In genomic region chr2:201992960-201993359, GRCh38 we compare ENCODE assay signal across 22 cellular contexts.
"Had no signal": no experiment of that assay in that cellular context is flagged by ENCODE, and none has a peak within 500 bp of the region (broad histone marks: within the 10 kb centered on the region; RNA-seq: fewer than 3 reads in every experiment).

No MANE protein-coding gene starts in this region.

- H3K27ac ChIP-seq: colonic mucosa, parathyroid adenoma, psoas muscle, right lobe of liver, spleen, testis, transverse colon had no signal

- H3K4me3 Mint-ChIP-seq: naive thymus-derived CD4-positive, alpha-beta T cell; nephron progenitor cell; stimulated activated naive B cell treated with anti-CD40 and anti-IgM and Interleukin-4, amounts not matched to agents 10 μg/mL and 1 μg/mL and 100 μg/mL, for 72 hours; stimulated activated naive CD8-positive, alpha-beta T cell treated with anti-CD3 and anti-CD28 coated beads, Interleukin-15, amount 100 ng/mL, for 72 hours had no signal

- H3K9me3 Mint-ChIP-seq: naive thymus-derived CD4-positive, alpha-beta T cell; stimulated activated naive B cell treated with anti-CD40 and anti-IgM and Interleukin-4, amounts not matched to agents 10 μg/mL and 1 μg/mL and 100 μg/mL, for 72 hours; stimulated activated naive CD8-positive, alpha-beta T cell treated with anti-CD3 and anti-CD28 coated beads, Interleukin-15, amount 100 ng/mL, for 72 hours had no signal

- H3K4me3 ChIP-seq: colonic mucosa, psoas muscle, right lobe of liver, spleen, testis, transverse colon had no signal

- H3K79me2 ChIP-seq: parathyroid adenoma had no signal

- H3K27ac Mint-ChIP-seq: naive thymus-derived CD4-positive, alpha-beta T cell; stimulated activated naive B cell treated with anti-CD40 and anti-IgM and Interleukin-4, amounts not matched to agents 10 μg/mL and 1 μg/mL and 100 μg/mL, for 72 hours; stimulated activated naive CD8-positive, alpha-beta T cell treated with anti-CD3 and anti-CD28 coated beads, Interleukin-15, amount 100 ng/mL, for 72 hours had no signal

- H3K27me3 Mint-ChIP-seq: stimulated activated naive B cell treated with anti-CD40 and anti-IgM and Interleukin-4, amounts not matched to agents 10 μg/mL and 1 μg/mL and 100 μg/mL, for 72 hours had no signal

- DNase-seq: colonic mucosa; dermis blood vessel endothelial cell; erythroblast; foreskin melanocyte; head of caudate nucleus; hippocampal formation; kidney glomerular epithelial cell; mesendoderm; naive thymus-derived CD4-positive, alpha-beta T cell; nephron progenitor cell; psoas muscle; retina; right lobe of liver; spleen; stimulated activated CD4-positive, alpha-beta T cell treated with anti-CD3 and anti-CD28 coated beads, Interleukin-15, amount 100 ng/mL, for 24 hours; stimulated activated CD4-positive, alpha-beta T cell treated with anti-CD3 and anti-CD28 coated beads, Interleukin-1b, Interleukin-23, amount 100 ng/mL, for 48 hours; stimulated activated CD4-positive, alpha-beta T cell treated with anti-CD3 and anti-CD28 coated beads, Interleukin-4, amount 100 ng/mL, for 24 hours; stimulated activated naive B cell treated with anti-CD40 and anti-IgM and Interleukin-4, amounts not matched to agents 10 μg/mL and 1 μg/mL and 100 μg/mL, for 72 hours; stimulated activated naive CD8-positive, alpha-beta T cell treated with anti-CD3 and anti-CD28 coated beads, Interleukin-15, amount 100 ng/mL, for 72 hours; testis; transverse colon had no signal

- H3K4me1 Mint-ChIP-seq: naive thymus-derived CD4-positive, alpha-beta T cell; stimulated activated naive CD8-positive, alpha-beta T cell treated with anti-CD3 and anti-CD28 coated beads, Interleukin-15, amount 100 ng/mL, for 72 hours had no signal

- H3K36me3 Mint-ChIP-seq: naive thymus-derived CD4-positive, alpha-beta T cell; stimulated activated naive B cell treated with anti-CD40 and anti-IgM and Interleukin-4, amounts not matched to agents 10 μg/mL and 1 μg/mL and 100 μg/mL, for 72 hours had no signal

- H3K9ac ChIP-seq: parathyroid adenoma had no signal

- H3K36me3 ChIP-seq: colonic mucosa, right lobe of liver, spleen, transverse colon had no signal

- H2AFZ ChIP-seq: parathyroid adenoma had no signal

- ATAC-seq: naive thymus-derived CD4-positive, alpha-beta T cell; psoas muscle; right lobe of liver; stimulated activated naive B cell treated with anti-CD40 and anti-IgM and Interleukin-4, amounts not matched to agents 10 μg/mL and 1 μg/mL and 100 μg/mL, for 72 hours; stimulated activated naive CD8-positive, alpha-beta T cell treated with anti-CD3 and anti-CD28 coated beads, Interleukin-15, amount 100 ng/mL, for 72 hours had no signal

- H3K9me3 ChIP-seq: colonic mucosa, psoas muscle, right lobe of liver, spleen, testis, transverse colon had no signal

- H3K4me1 ChIP-seq: parathyroid adenoma, psoas muscle, right lobe of liver, spleen, testis had no signal

- H3K27me3 ChIP-seq: colonic mucosa, right lobe of liver, testis, transverse colon had no signal
